1 cellular context compared by ENCODE assay signal in genomic region chr12:131399000-131399399, GRCh38.
TF ChIP-seq lines count a peak whose summit lies in the region.

No MANE protein-coding gene starts in this region.

TF ChIP-seq in HEK293, 187 proteins besides CTCF, POLR2A, EP300 and RAD21 (continued from another document):
- TF ChIP-seq ZNF513 (tag by site-specific recombination; IDR thresholded peaks at IDR 0.05) (peak; percentile 69), ZNF776 (tag by site-specific recombination; IDR thresholded peaks at IDR 0.05; ENCODE audit: borderline replicate concordance) (0 out of 2 replicates have a peak, but pooled peaks have one; percentile 24)
